Comparison of ENCODE assay signal across 15 cellular contexts in genomic region chr12:50627491-50627890, GRCh38.
DNase-seq lines count a peak whose midpoint lies in the region; ATAC-seq lines count a peak whose summit lies in the region.
"Had no signal": no experiment of that assay in that cellular context is flagged by ENCODE, and none has a peak within 500 bp of the region (broad histone marks: within the 10 kb centered on the region; RNA-seq: fewer than 3 reads in every experiment).

No MANE protein-coding gene starts in this region.

- H3K27ac ChIP-seq in SK-N-MC = peak overlapping the region; percentile 96; the same call in 1 of the 2 replicates
- H3K27ac ChIP-seq: RWPE1 had no signal

- no peaks in the 10 kb centered on the region; the same call in 1 of the 2 replicates for H3K36me3 ChIP-seq in SK-N-MC (ENCODE audit: insufficient read depth, low read length)

- no peak overlapping the region for H3K4me3 Mint-ChIP-seq in activated naive CD8-positive, alpha-beta T cell
- H3K4me3 Mint-ChIP-seq in activated naive CD8-positive, alpha-beta T cell treated with anti-CD3 and anti-CD28 coated beads for 36 hours = no peak overlapping the region

- no peak for DNase-seq in activated naive CD8-positive, alpha-beta T cell treated with anti-CD3 and anti-CD28 coated beads for 36 hours
- no peak for DNase-seq in SK-N-MC (ENCODE audit: low read depth, low spot score)
- DNase-seq in dedifferentiated amniotic fluid mesenchymal stem cell (ENCODE audit: extremely low spot score) = no peak
- DNase-seq: AML-193; CD4-positive, alpha-beta memory T cell; DMS79 treated with DMSO at 0.1 percent for 48 hours; Karpas-422; NCI-H2029 treated with DMSO at 0.1 percent for 48 hours; NCI-H510A treated with DMSO at 0.1 percent for 48 hours had no signal

- H3K27ac Mint-ChIP-seq in activated naive CD8-positive, alpha-beta T cell = peak overlapping the region; percentile 46
- no peak overlapping the region for H3K27ac Mint-ChIP-seq in activated naive CD8-positive, alpha-beta T cell treated with anti-CD3 and anti-CD28 coated beads for 36 hours

- no peaks in the 10 kb centered on the region for H3K27me3 Mint-ChIP-seq in activated naive CD8-positive, alpha-beta T cell
- no peaks in the 10 kb centered on the region for H3K27me3 Mint-ChIP-seq in activated naive CD8-positive, alpha-beta T cell treated with anti-CD3 and anti-CD28 coated beads for 36 hours
- H3K27me3 Mint-ChIP-seq: CD4-positive, alpha-beta memory T cell had no signal

- no peak overlapping the region for H3K4me3 ChIP-seq in SK-N-MC

- ATAC-seq in esophagus mucosa (peak; percentile 85), GM19328 (IDR thresholded peaks at IDR 0.05; ENCODE audit: unreplicated experiment) (no peak), HG02970 (IDR thresholded peaks at IDR 0.05; ENCODE audit: low FRiP score, unreplicated experiment) (no peak), GM18868 (IDR thresholded peaks at IDR 0.05; ENCODE audit: unreplicated experiment) (no peak)

- peaks cover 21% of the 10 kb centered on the region for H3K36me3 Mint-ChIP-seq in activated naive CD8-positive, alpha-beta T cell
- peaks cover 30% of the 10 kb centered on the region for H3K36me3 Mint-ChIP-seq in activated naive CD8-positive, alpha-beta T cell treated with anti-CD3 and anti-CD28 coated beads for 36 hours

- no peak overlapping the region for H3K9ac ChIP-seq in SK-N-MC (ENCODE audit: insufficient read length)

- no peaks in the 10 kb centered on the region for H3K9me3 ChIP-seq in SK-N-MC (ENCODE audit: low read depth, low read length)

- peaks cover 35% of the 10 kb centered on the region for H3K4me1 Mint-ChIP-seq in activated naive CD8-positive, alpha-beta T cell (ENCODE audit: low read depth)
- peaks cover 23% of the 10 kb centered on the region for H3K4me1 Mint-ChIP-seq in activated naive CD8-positive, alpha-beta T cell treated with anti-CD3 and anti-CD28 coated beads for 36 hours

- H3K9me3 Mint-ChIP-seq in activated naive CD8-positive, alpha-beta T cell (ENCODE audit: low read depth) = no peaks in the 10 kb centered on the region
- no peaks in the 10 kb centered on the region for H3K9me3 Mint-ChIP-seq in activated naive CD8-positive, alpha-beta T cell treated with anti-CD3 and anti-CD28 coated beads for 36 hours
